23 cellular contexts compared by ENCODE assay signal in genomic region chr13:30493670-30494381, GRCh38.
"Had no signal": no experiment of that assay in that cellular context is flagged by ENCODE, and none has a peak within 500 bp of the region (broad histone marks: within the 10 kb centered on the region; RNA-seq: fewer than 3 reads in every experiment).

No MANE protein-coding gene starts in this region.

- H3K9me3 Mint-ChIP-seq: activated naive CD4-positive, alpha-beta T cell treated with anti-CD3 and anti-CD28 coated beads for 36 hours; activated T-cell treated with anti-CD3 and anti-CD28 coated beads, Interleukin-2, amount 50 U/mL, for 24 hours; activated T-helper 2 cell treated with anti-CD3 and anti-CD28 coated beads, Interferon-gamma antibody, Interleukin-2, Interleukin-4, amounts not matched to agents 10 μg/mL and 5 μg/mL and 100 μg/mL, durations not matched to agents 14 hours and 24 hours and 36 hours; brain; nephron progenitor cell had no signal

- H3K27me3 ChIP-seq: dorsolateral prefrontal cortex, left lung, thyroid gland had no signal

- H3K4me1 Mint-ChIP-seq: activated CD4-positive, alpha-beta T cell treated with anti-CD3 and anti-CD28 coated beads for 36 hours; brain; nephron progenitor cell had no signal

- ATAC-seq: activated CD4-positive, alpha-beta T cell treated with anti-CD3 and anti-CD28 coated beads for 36 hours; activated CD8-positive, alpha-beta T cell treated with anti-CD3 and anti-CD28 coated beads, Interleukin-2, amount 10 ng/mL, durations not matched to agents 7 days and 5 days; left lung had no signal

- H3K9me3 ChIP-seq: left lung, thyroid gland had no signal

- H3K4me3 ChIP-seq: dorsolateral prefrontal cortex, left lung, thyroid gland had no signal

- H3K4me1 ChIP-seq: left lung, thyroid gland had no signal

- H3K27ac Mint-ChIP-seq: activated CD4-positive, alpha-beta T cell treated with anti-CD3 and anti-CD28 coated beads for 36 hours; activated CD8-positive, alpha-beta T cell treated with anti-CD3 and anti-CD28 coated beads, Interleukin-2, amount 10 ng/mL, durations not matched to agents 7 days and 5 days; activated naive CD4-positive, alpha-beta T cell treated with anti-CD3 and anti-CD28 coated beads for 36 hours; activated T-cell treated with anti-CD3 and anti-CD28 coated beads, Interleukin-2, amount 50 U/mL, for 24 hours; activated T-helper 2 cell treated with anti-CD3 and anti-CD28 coated beads, Interferon-gamma antibody, Interleukin-2, Interleukin-4, amounts not matched to agents 10 μg/mL and 5 μg/mL and 100 μg/mL, durations not matched to agents 14 hours and 24 hours and 36 hours; brain; nephron progenitor cell had no signal

- DNase-seq: activated CD4-positive, alpha-beta T cell treated with anti-CD3 and anti-CD28 coated beads for 36 hours; activated CD8-positive, alpha-beta T cell treated with anti-CD3 and anti-CD28 coated beads, Interleukin-2, amount 10 ng/mL, durations not matched to agents 7 days and 5 days; activated naive CD4-positive, alpha-beta T cell treated with anti-CD3 and anti-CD28 coated beads for 36 hours; activated T-cell treated with anti-CD3 and anti-CD28 coated beads, Interleukin-2, amount 50 U/mL, for 24 hours; caudate nucleus; dorsolateral prefrontal cortex; foreskin fibroblast; hippocampal formation; islet precursor cell; left lung; nephron progenitor cell; occipital lobe; retina; stimulated activated CD4-positive, alpha-beta T cell treated with anti-CD3 and anti-CD28 coated beads, Interleukin-12 subunit alpha, Interleukin-12 subunit beta, amount 100 ng/mL, for 4 hours; stimulated activated CD4-positive, alpha-beta T cell treated with anti-CD3 and anti-CD28 coated beads, Interleukin-1b, Interleukin-23, amount 100 ng/mL, for 48 hours; stimulated activated CD8-positive, alpha-beta memory T cell treated with anti-CD3 and anti-CD28 coated beads, Interleukin-4, amount 100 ng/mL, for 48 hours; stimulated activated naive CD4-positive, alpha-beta T cell; thyroid gland had no signal

- H3K27me3 Mint-ChIP-seq: activated CD4-positive, alpha-beta T cell treated with anti-CD3 and anti-CD28 coated beads for 36 hours; activated T-cell treated with anti-CD3 and anti-CD28 coated beads, Interleukin-2, amount 50 U/mL, for 24 hours; brain had no signal

- FAIRE-seq: colon, TTC549 had no signal

- H3K36me3 ChIP-seq: left lung, thyroid gland had no signal

- H3K27ac ChIP-seq: dorsolateral prefrontal cortex, epithelial cell of prostate, left lung, thyroid gland had no signal

- H3K36me3 Mint-ChIP-seq: brain had no signal

- H3K4me3 Mint-ChIP-seq: activated CD4-positive, alpha-beta T cell treated with anti-CD3 and anti-CD28 coated beads for 36 hours; activated CD8-positive, alpha-beta T cell treated with anti-CD3 and anti-CD28 coated beads, Interleukin-2, amount 10 ng/mL, durations not matched to agents 7 days and 5 days; activated naive CD4-positive, alpha-beta T cell treated with anti-CD3 and anti-CD28 coated beads for 36 hours; activated T-cell treated with anti-CD3 and anti-CD28 coated beads, Interleukin-2, amount 50 U/mL, for 24 hours; brain; nephron progenitor cell had no signal
